11 cellular contexts compared by ENCODE assay signal in the genomic region with DNA sequence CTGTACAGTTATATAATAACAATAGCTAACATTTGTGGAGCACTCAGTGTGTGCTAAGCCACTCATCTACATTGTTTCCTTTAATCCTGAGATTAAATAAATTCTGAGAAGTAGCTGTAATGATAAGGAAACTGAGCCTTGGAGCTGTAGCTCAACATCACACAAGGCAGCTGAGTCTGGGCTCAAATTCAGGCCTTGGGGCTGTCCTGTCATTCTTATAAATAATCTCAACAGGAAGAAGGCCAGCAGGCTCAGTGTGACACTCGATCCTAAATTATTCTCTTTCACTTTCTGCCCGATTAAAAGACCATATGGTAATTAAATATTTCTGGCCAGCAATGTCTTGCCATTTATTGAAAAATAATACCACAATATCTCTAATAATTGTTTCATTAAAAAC. TPM values are rescaled to one million over a fixed set of nuclear protein-coding genes. Genes with fewer than 3 reads are reported as not detected.
A peak's percentile ranks its signal among the peaks of the same experiment; 100 is the strongest.
DNase-seq lines count a peak whose midpoint lies in the region; ATAC-seq and TF ChIP-seq lines count a peak whose summit lies in the region.
"Had no signal": no experiment of that assay in that cellular context is flagged by ENCODE, and none has a peak within 500 bp of the region (broad histone marks: within the 10 kb centered on the region; RNA-seq: fewer than 3 reads in every experiment).

No MANE protein-coding gene starts in this region.

- H3K27ac Mint-ChIP-seq in activated naive CD4-positive, alpha-beta T cell treated with anti-CD3 and anti-CD28 coated beads for 36 hours, result no peak overlapping the region
- H3K27ac Mint-ChIP-seq: activated CD4-positive, alpha-beta T cell treated with anti-CD3 and anti-CD28 coated beads for 36 hours; activated naive CD4-positive, alpha-beta T cell treated with anti-CD3 and anti-CD28 coated beads, Interleukin-2, amount 50 U/mL, for 24 hours; stimulated activated naive B cell treated with anti-CD40 and anti-IgM and Interleukin-4, amounts not matched to agents 10 μg/mL and 1 μg/mL and 100 μg/mL, for 72 hours had no signal

- H3K4me1 ChIP-seq in Loucy (ENCODE audit: insufficient read depth, low read length, poor library complexity, severe bottlenecking), result peaks cover 28% of the 10 kb centered on the region
- peaks cover 19% of the 10 kb centered on the region for H3K4me1 ChIP-seq in adipocyte (ENCODE audit: control insufficient read depth, insufficient read depth, low read length)
- H3K4me1 ChIP-seq in muscle layer of duodenum (ENCODE audit: control insufficient read depth in 1 of 2, insufficient read depth in 2 of 2, low read length in 2 of 2), result peaks cover 0 to 2% of the 10 kb centered on the region in 2 donors

- CTCF ChIA-PET in activated naive CD4-positive, alpha-beta T cell treated with anti-CD3 and anti-CD28 coated beads for 36 hours (lab: Charles Lee), result interaction anchor here (0.6 to 1.1 kb wide), 2 partner anchors 48 to 190 kb away, joined by 3 read pairs; no protein-coding TSS in a partner anchor

- H3K4me1 Mint-ChIP-seq in activated naive CD4-positive, alpha-beta T cell treated with anti-CD3 and anti-CD28 coated beads for 36 hours (ENCODE audit: low read depth), result peaks cover 15% of the 10 kb centered on the region

- ATAC-seq in GM18907 (IDR thresholded peaks at IDR 0.05; ENCODE audit: unreplicated experiment), result no peak
- ATAC-seq: activated CD4-positive, alpha-beta T cell treated with anti-CD3 and anti-CD28 coated beads for 36 hours; stimulated activated naive B cell treated with anti-CD40 and anti-IgM and Interleukin-4, amounts not matched to agents 10 μg/mL and 1 μg/mL and 100 μg/mL, for 72 hours had no signal

- peaks cover 5% of the 10 kb centered on the region for H3K36me3 Mint-ChIP-seq in activated naive CD4-positive, alpha-beta T cell treated with anti-CD3 and anti-CD28 coated beads for 36 hours (ENCODE audit: low read depth)
- H3K36me3 Mint-ChIP-seq: stimulated activated naive B cell treated with anti-CD40 and anti-IgM and Interleukin-4, amounts not matched to agents 10 μg/mL and 1 μg/mL and 100 μg/mL, for 72 hours had no signal

- H3K36me3 ChIP-seq in Loucy (ENCODE audit: insufficient read depth, low read length) (no peaks in the 10 kb centered on the region), adipocyte (ENCODE audit: control insufficient read depth, insufficient read depth, low read length, severe bottlenecking) (no peaks in the 10 kb centered on the region), muscle layer of duodenum (ENCODE audit: control insufficient read depth in 1 of 2, insufficient read depth in 2 of 2, low read length in 2 of 2) (no peaks in the 10 kb centered on the region)

- H3F3A ChIP-seq in Loucy (ENCODE audit: low read depth), result 0 out of 2 replicates have a peak, but pooled peaks cover 2% of the 10 kb centered on the region

- DNase-seq in adipocyte (ENCODE audit: low read depth) (peak; percentile 30), AG08395 (ENCODE audit: low spot score) (no peak)
- DNase-seq in activated naive CD4-positive, alpha-beta T cell treated with anti-CD3 and anti-CD28 coated beads for 36 hours, result no peak
- DNase-seq: activated CD4-positive, alpha-beta T cell treated with anti-CD3 and anti-CD28 coated beads for 36 hours; dorsolateral prefrontal cortex; NCI-H345; stimulated activated naive B cell treated with anti-CD40 and anti-IgM and Interleukin-4, amounts not matched to agents 10 μg/mL and 1 μg/mL and 100 μg/mL, for 72 hours had no signal

- H3K27ac ChIP-seq in muscle layer of duodenum (ENCODE audit: low read length), result peak overlapping the region; percentile 26

- H3K27me3 ChIP-seq in Loucy (ENCODE audit: insufficient read depth, low read length, poor library complexity, severe bottlenecking), result no peaks in the 10 kb centered on the region
- H3K27me3 ChIP-seq in adipocyte (replicated peaks; ENCODE audit: control insufficient read depth, insufficient read depth, low read length), result no peaks in the 10 kb centered on the region
- no peaks in the 10 kb centered on the region for H3K27me3 ChIP-seq in muscle layer of duodenum (ENCODE audit: low read depth, low read length)
- H3K27me3 ChIP-seq: dorsolateral prefrontal cortex had no signal

- no peaks in the 10 kb centered on the region for H3K9me2 ChIP-seq in Loucy (replicated peaks; ENCODE audit: low read depth, low read length)

- H3K9me3 Mint-ChIP-seq in activated naive CD4-positive, alpha-beta T cell treated with anti-CD3 and anti-CD28 coated beads for 36 hours, result no peaks in the 10 kb centered on the region
- H3K9me3 Mint-ChIP-seq: activated naive CD4-positive, alpha-beta T cell treated with anti-CD3 and anti-CD28 coated beads, Interleukin-2, amount 50 U/mL, for 24 hours; stimulated activated naive B cell treated with anti-CD40 and anti-IgM and Interleukin-4, amounts not matched to agents 10 μg/mL and 1 μg/mL and 100 μg/mL, for 72 hours had no signal

- no peaks in the 10 kb centered on the region for H3K9me3 ChIP-seq in Loucy (ENCODE audit: insufficient read depth, low read depth, low read length)
- H3K9me3 ChIP-seq in adipocyte (ENCODE audit: control insufficient read depth, low read length), result no peaks in the 10 kb centered on the region
- H3K9me3 ChIP-seq in muscle layer of duodenum (ENCODE audit: control insufficient read depth in 1 of 2, low read length in 2 of 2), result no peaks in the 10 kb centered on the region

- no peak for TF ChIP-seq CTCF in Loucy (conservative IDR thresholded peaks at IDR 0.05; ENCODE audit: low read length)

- no peaks in the 10 kb centered on the region for H3K27me3 Mint-ChIP-seq in activated naive CD4-positive, alpha-beta T cell treated with anti-CD3 and anti-CD28 coated beads for 36 hours (ENCODE audit: low read depth)
- H3K27me3 Mint-ChIP-seq: activated CD4-positive, alpha-beta T cell treated with anti-CD3 and anti-CD28 coated beads for 36 hours; activated naive CD4-positive, alpha-beta T cell treated with anti-CD3 and anti-CD28 coated beads, Interleukin-2, amount 50 U/mL, for 24 hours; stimulated activated naive B cell treated with anti-CD40 and anti-IgM and Interleukin-4, amounts not matched to agents 10 μg/mL and 1 μg/mL and 100 μg/mL, for 72 hours had no signal

- no peaks in the 10 kb centered on the region for H4K20me1 ChIP-seq in Loucy (ENCODE audit: insufficient read depth, low read length, poor library complexity, severe bottlenecking)

- H2AFZ ChIP-seq in Loucy (ENCODE audit: low read length), result no peak overlapping the region

- no peak overlapping the region for H3K9ac ChIP-seq in Loucy (ENCODE audit: low read depth, low read length, poor library complexity, severe bottlenecking)
- peak overlapping the region; percentile 44 for H3K9ac ChIP-seq in adipocyte (ENCODE audit: low read length)

- H3K4me3 ChIP-seq in Loucy (ENCODE audit: low read length, poor library complexity, severe bottlenecking) (no peak overlapping the region), adipocyte (ENCODE audit: low read length) (peak overlapping the region; percentile 39), muscle layer of duodenum (ENCODE audit: low read depth in 1 of 2, low read length in 2 of 2) (no peak overlapping the region)
- H3K4me3 ChIP-seq: dorsolateral prefrontal cortex had no signal

- H3K4me2 ChIP-seq in Loucy (ENCODE audit: low read depth, low read length, poor library complexity, severe bottlenecking), result peak overlapping the region; percentile 5

- H3K79me2 ChIP-seq in Loucy (ENCODE audit: insufficient read depth, low read length), result peaks cover 29% of the 10 kb centered on the region

- intact Hi-C loops in activated naive CD4-positive, alpha-beta T cell treated with anti-CD3 and anti-CD28 coated beads for 36 hours (cut with micrococcal nuclease), result loop anchor here (5.0 kb wide), 1 partner anchor 614 kb away; no protein-coding TSS in a partner anchor

- no peak overlapping the region for H3K4me3 Mint-ChIP-seq in activated naive CD4-positive, alpha-beta T cell treated with anti-CD3 and anti-CD28 coated beads for 36 hours
- H3K4me3 Mint-ChIP-seq: activated CD4-positive, alpha-beta T cell treated with anti-CD3 and anti-CD28 coated beads for 36 hours; activated naive CD4-positive, alpha-beta T cell treated with anti-CD3 and anti-CD28 coated beads, Interleukin-2, amount 50 U/mL, for 24 hours; stimulated activated naive B cell treated with anti-CD40 and anti-IgM and Interleukin-4, amounts not matched to agents 10 μg/mL and 1 μg/mL and 100 μg/mL, for 72 hours had no signal

RNA-seq across cellular contexts. Expression of a gene that starts 24.5 kb away (rescaled TPM):
- total RNA-seq in activated naive CD4-positive, alpha-beta T cell treated with anti-CD3 and anti-CD28 coated beads for 36 hours, result 10 to 100 TPM; 35.9 to 39.1 TPM

RNA-seq across cellular contexts. Expression of a gene that starts 43.8 kb away (rescaled TPM):
- 1 to 10 TPM in 1 of 2 experiments, under 1 TPM in 1; 0.88 to 1.3 TPM for total RNA-seq in activated naive CD4-positive, alpha-beta T cell treated with anti-CD3 and anti-CD28 coated beads for 36 hours

RNA-seq across cellular contexts. Expression of a gene that starts 45.7 kb away (rescaled TPM):
- total RNA-seq in activated naive CD4-positive, alpha-beta T cell treated with anti-CD3 and anti-CD28 coated beads for 36 hours, result 10 to 100 TPM; 17.1 to 18.5 TPM
